ENCODE assay signal across 1 cellular context in genomic region chr3:149441662-149442442, GRCh38.
TF ChIP-seq lines count a peak whose summit lies in the region.

No MANE protein-coding gene starts in this region.

TF ChIP-seq in HEK293, 187 proteins besides CTCF, POLR2A, EP300 and RAD21:
- TF ChIP-seq PRDM10 (tag by site-specific recombination; IDR thresholded peaks at IDR 0.05): 0 out of 2 replicates have a peak, but pooled peaks have one; percentile 14
- no peak for TF ChIP-seq ZNF138 (tag by site-specific recombination; IDR thresholded peaks at IDR 0.05; ENCODE audit: borderline replicate concordance)
- TF ChIP-seq ZNF792 (tag by site-specific recombination; IDR thresholded peaks at IDR 0.05): no peak
- TF ChIP-seq ZNF335 (tag by site-specific recombination; conservative IDR thresholded peaks at IDR 0.05): no peak
